ENCODE assay signal across 1 cellular context in genomic region chr15:57589276-57590073, GRCh38.
A peak's percentile ranks its signal among the peaks of the same experiment; 100 is the strongest.
TF ChIP-seq lines count a peak whose summit lies in the region.

No MANE protein-coding gene starts in this region.

TF ChIP-seq in K562, 482 proteins besides CTCF, POLR2A, EP300 and RAD21:
- peak; percentile 21; the same call in 1 of the 2 replicates for TF ChIP-seq C11orf30 (IDR thresholded peaks at IDR 0.05; ENCODE audit: low read depth)
- TF ChIP-seq SETDB1 (IDR thresholded peaks at IDR 0.05; ENCODE audit: low read length) = no peak
- TF ChIP-seq HOXB6 (CRISPR knock-in tag; IDR thresholded peaks at IDR 0.05; ENCODE audit: borderline replicate concordance) = no peak
- no peak for TF ChIP-seq USF2 (CRISPR knock-in tag; IDR thresholded peaks at IDR 0.05)
- TF ChIP-seq ZNF408 (CRISPR knock-in tag; IDR thresholded peaks at IDR 0.05; ENCODE audit: low read depth) = no peak
- TF ChIP-seq MAFG (tag; conservative IDR thresholded peaks at IDR 0.05) = 0 out of 2 replicates have a peak, but pooled peaks have one; percentile 18
- TF ChIP-seq ZNF316 (IDR thresholded peaks at IDR 0.05) = peak; percentile 48
- no peak for TF ChIP-seq JUN (IDR thresholded peaks at IDR 0.05; ENCODE audit: borderline replicate concordance, low read depth, low read length)
- no peak for TF ChIP-seq JUN (CRISPR knock-in tag; IDR thresholded peaks at IDR 0.05; ENCODE audit: borderline replicate concordance)
